Comparison of ENCODE assay signal across 12 cellular contexts in the genomic region with DNA sequence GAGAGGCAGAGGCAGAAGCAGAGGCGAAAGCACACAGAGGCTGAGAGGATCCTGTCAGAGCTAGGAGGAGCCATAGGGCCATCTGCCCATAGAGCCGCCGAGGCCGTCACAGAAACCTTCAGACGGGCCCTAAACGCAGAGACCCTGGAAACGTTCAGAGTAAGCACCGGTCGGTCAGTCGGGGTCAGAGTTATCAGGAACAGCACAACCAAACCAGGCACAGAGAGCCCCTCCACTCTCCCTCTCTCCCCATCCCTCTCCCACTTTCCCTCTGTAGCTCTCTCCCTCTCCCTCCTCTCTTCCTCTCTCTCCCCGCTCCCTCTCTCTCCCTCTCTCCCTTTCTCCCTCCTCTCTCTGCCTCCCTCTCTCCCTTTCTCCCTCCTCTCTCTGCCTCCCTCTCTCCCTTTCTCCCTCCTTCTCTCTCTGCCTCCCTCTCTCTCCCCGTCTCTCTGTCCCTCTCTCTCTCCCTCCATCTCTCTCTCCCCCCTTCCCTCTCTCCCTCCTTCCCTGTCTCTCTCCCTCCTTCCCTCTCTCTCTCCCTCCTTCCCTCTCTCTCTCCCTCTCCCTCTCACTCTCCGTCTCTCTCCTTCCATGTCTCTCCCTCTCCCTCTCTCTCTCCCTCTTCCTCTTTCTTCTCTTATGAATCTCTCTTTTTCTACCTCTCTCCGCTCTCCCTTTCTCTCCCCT.
DNase-seq lines count a peak whose midpoint lies in the region; ATAC-seq and TF ChIP-seq lines count a peak whose summit lies in the region.
"Had no signal": no experiment of that assay in that cellular context is flagged by ENCODE, and none has a peak within 500 bp of the region (broad histone marks: within the 10 kb centered on the region; RNA-seq: fewer than 3 reads in every experiment).

No MANE protein-coding gene starts in this region.

- no peaks in the 10 kb centered on the region for H3K36me3 Mint-ChIP-seq in nephron (ENCODE audit: low read depth)

- H3K27me3 ChIP-seq in SJSA1 (replicated peaks) (no peaks in the 10 kb centered on the region), heart left ventricle (peaks cover 0 to 10% (median 0%) of the 10 kb centered on the region in 9 donors), Peyer's patch (no peaks in the 10 kb centered on the region)
- H3K27me3 ChIP-seq: BLaER1 had no signal

- TF ChIP-seq CTCF in heart left ventricle (IDR thresholded peaks at IDR 0.05) (peak in 1 of 12 donors; percentile 11), nephron (IDR thresholded peaks at IDR 0.05; ENCODE audit: unreplicated experiment in 3 of 3) (no peak), Peyer's patch (IDR thresholded peaks at IDR 0.05) (no peak)

- H3K4me3 Mint-ChIP-seq in nephron = peak overlapping the region; percentile 30 to 66 (median 61)

- no peak for TF ChIP-seq POLR2A in heart left ventricle (IDR thresholded peaks at IDR 0.05)
- TF ChIP-seq POLR2A in Peyer's patch (IDR thresholded peaks at IDR 0.05) = no peak

- peak overlapping the region; percentile 71 for H3K27ac ChIP-seq in SJSA1
- no peak overlapping the region for H3K27ac ChIP-seq in heart left ventricle
- no peak overlapping the region for H3K27ac ChIP-seq in Peyer's patch

- H3K36me3 ChIP-seq in SJSA1 (no peaks in the 10 kb centered on the region), heart left ventricle (no peaks in the 10 kb centered on the region), Peyer's patch (no peaks in the 10 kb centered on the region)
- H3K36me3 ChIP-seq: BLaER1 had no signal

- H3K9me3 ChIP-seq in SJSA1 (replicated peaks) (no peaks in the 10 kb centered on the region), heart left ventricle (no peaks in the 10 kb centered on the region), Peyer's patch (no peaks in the 10 kb centered on the region)
- H3K9me3 ChIP-seq: BLaER1 had no signal

- ATAC-seq in heart left ventricle = peak in 3 of 4 donors; percentile 25 to 54 (median 54)
- ATAC-seq: left colon had no signal

- H3K27me3 Mint-ChIP-seq in nephron (ENCODE audit: low read depth) = peaks cover 48% of the 10 kb centered on the region

- DNase-seq in ELF-1 (ENCODE audit: low read depth, low spot score) (peak; percentile 37), SJSA1 (ENCODE audit: low read depth in 1 of 2, low spot score in 2 of 2) (peak in 1 of 2 experiments; percentile 47), heart left ventricle (no peak), G401 (ENCODE audit: low spot score) (no peak), Peyer's patch (no peak), MV-4-11 (lab: John Stamatoyannopoulos, UW) (no peak)
- DNase-seq in stimulated activated CD4-positive, alpha-beta T cell treated with anti-CD3 and anti-CD28 coated beads, Interleukin-2, amount 100 ng/mL, for 24 hours = no peak
- DNase-seq: anterior cingulate cortex, left colon, T1000 had no signal

- WGBS in heart left ventricle, 4 donors = 34 to 44% (median 35%) methylated on average over 14 of the region's 14 CpGs

- H3K4me1 Mint-ChIP-seq in nephron = peaks cover 24% of the 10 kb centered on the region

- H3K4me1 ChIP-seq in SJSA1 (replicated peaks) = peaks cover 55% of the 10 kb centered on the region
- H3K4me1 ChIP-seq in heart left ventricle = peaks cover 0 to 15% (median 2%) of the 10 kb centered on the region in 12 donors
- H3K4me1 ChIP-seq in Peyer's patch = no peaks in the 10 kb centered on the region

- peak overlapping the region; percentile 83 to 97 (median 96) for H3K27ac Mint-ChIP-seq in nephron

- in situ Hi-C loops in G401 (cut with HindIII; ENCODE audit: low sequenced_read_pairs) = no loop called here

- intact Hi-C loops in heart left ventricle (cut with DNase I) = no loop called here

- no peak overlapping the region for H3K4me3 ChIP-seq in SJSA1
- peak overlapping the region in 4 of 12 donors; percentile 3 to 45 (median 20) for H3K4me3 ChIP-seq in heart left ventricle
- H3K4me3 ChIP-seq in Peyer's patch = no peak overlapping the region
- H3K4me3 ChIP-seq: BLaER1 had no signal

- H3K9me3 Mint-ChIP-seq in nephron = no peaks in the 10 kb centered on the region
